9 cellular contexts compared by ENCODE assay signal in genomic region chr5:62268239-62268638, GRCh38. TPM values are rescaled to one million over a fixed set of nuclear protein-coding genes. Genes with fewer than 3 reads are reported as not detected.
DNase-seq lines count a peak whose midpoint lies in the region; ATAC-seq, FAIRE-seq and TF ChIP-seq lines count a peak whose summit lies in the region.
"Had no signal": no experiment of that assay in that cellular context is flagged by ENCODE, and none has a peak within 500 bp of the region (broad histone marks: within the 10 kb centered on the region; RNA-seq: fewer than 3 reads in every experiment).

No MANE protein-coding gene starts in this region.

- H3K36me3 Mint-ChIP-seq in activated naive CD4-positive, alpha-beta T cell treated with anti-CD3 and anti-CD28 coated beads, Interleukin-2, amount 50 U/mL, for 24 hours = no peaks in the 10 kb centered on the region

- POLR2A ChIA-PET in endothelial cell of umbilical vein (lab: Charles Lee) = no interaction called here

- H3K27ac ChIP-seq in endothelial cell of umbilical vein (ENCODE audit: insufficient read depth, low read depth, low read length) = no peak overlapping the region

- no peaks in the 10 kb centered on the region for H3K27me3 Mint-ChIP-seq in activated naive CD4-positive, alpha-beta T cell treated with anti-CD3 and anti-CD28 coated beads, Interleukin-2, amount 50 U/mL, for 24 hours

- no peak for TF ChIP-seq POLR2A in endothelial cell of umbilical vein (IDR thresholded peaks at IDR 0.05; ENCODE audit: low read depth, low read length)

- dilution Hi-C loops in endothelial cell of umbilical vein (cut with MboI; ENCODE audit: extremely low pct_ligation_motif_present, low sequenced_read_pairs) = no loop called here

- H3K9me1 ChIP-seq in endothelial cell of umbilical vein (replicated peaks; ENCODE audit: control insufficient read depth, extremely low read depth, insufficient read depth, low read length) = no peaks in the 10 kb centered on the region

- H3K4me1 Mint-ChIP-seq in activated naive CD4-positive, alpha-beta T cell treated with anti-CD3 and anti-CD28 coated beads, Interleukin-2, amount 50 U/mL, for 24 hours = peaks cover 23% of the 10 kb centered on the region

- no TSS peak for BruUV-seq in endothelial cell of umbilical vein (replicated peaks; lab: Mats Ljungman, UMichigan)

- TF ChIP-seq CTCF in endothelial cell of umbilical vein (IDR thresholded peaks at IDR 0.05; ENCODE audit: extremely low read depth in 1 of 2, insufficient read depth in 1 of 2, low read depth in 1 of 2, low read length in 2 of 2) = no peak

- FAIRE-seq in endothelial cell of umbilical vein (lab: Jason Lieb, UNC) = no peak

- H4K20me1 ChIP-seq in endothelial cell of umbilical vein (replicated peaks; ENCODE audit: control insufficient read depth, extremely low read depth, insufficient read depth, low read length) = no peaks in the 10 kb centered on the region

- H2AFZ ChIP-seq in endothelial cell of umbilical vein (ENCODE audit: low read depth, low read length) = no peak overlapping the region

- no peaks in the 10 kb centered on the region for H3K9me3 Mint-ChIP-seq in activated naive CD4-positive, alpha-beta T cell treated with anti-CD3 and anti-CD28 coated beads, Interleukin-2, amount 50 U/mL, for 24 hours
- H3K9me3 Mint-ChIP-seq: nephron progenitor cell had no signal

- no peaks in the 10 kb centered on the region for H3K4me1 ChIP-seq in endothelial cell of umbilical vein (ENCODE audit: control insufficient read depth, extremely low read depth, insufficient read depth, low read length)

- H3K4me3 ChIP-seq in endothelial cell of umbilical vein (replicated peaks in 1 of 3; ENCODE audit: insufficient read depth in 1 of 3, low read depth in 1 of 3, low read length in 3 of 3) = no peak overlapping the region

- no peak overlapping the region for H3K9ac ChIP-seq in endothelial cell of umbilical vein (replicated peaks; ENCODE audit: extremely low read depth, insufficient read depth, low read length)

- no peak overlapping the region for H3K4me2 ChIP-seq in endothelial cell of umbilical vein (ENCODE audit: insufficient read depth, low read length)

- intact Hi-C loops in endothelial cell of umbilical vein (cut with micrococcal nuclease) (no loop called here), Right ventricle myocardium inferior (cut with DNase I) (no loop called here)

- no peak for DNase-seq in activated naive CD4-positive, alpha-beta T cell (lab: John Stamatoyannopoulos, UW)
- peak; percentile 34 for DNase-seq in NCI-H128 (lab: John Stamatoyannopoulos, UW; ENCODE audit: unreplicated experiment)
- peak; percentile 25 for DNase-seq in endothelial cell of umbilical vein (ENCODE audit: low read depth, low spot score)
- peak; percentile 58 for DNase-seq in ureter (ENCODE audit: low spot score)
- DNase-seq in Right ventricle myocardium inferior (ENCODE audit: missing footprints) = no peak
- DNase-seq in GDM1 (lab: John Stamatoyannopoulos, UW) = no peak
- DNase-seq in occipital lobe (lab: John Stamatoyannopoulos, UW) = no peak
- DNase-seq: nephron progenitor cell had no signal

- CTCF ChIA-PET in endothelial cell of umbilical vein (lab: Charles Lee) = interaction anchor here (0.9 kb wide), 1 partner anchor 13 kb away, joined by 3 read pairs; no protein-coding TSS in a partner anchor

- H3K36me3 ChIP-seq in endothelial cell of umbilical vein (ENCODE audit: control insufficient read depth in 2 of 2, extremely low read depth in 1 of 2, insufficient read depth in 2 of 2, low read length in 2 of 2) = no peaks in the 10 kb centered on the region

- H3K9me3 ChIP-seq in endothelial cell of umbilical vein (replicated peaks; ENCODE audit: control insufficient read depth, insufficient read depth, low read length) = no peaks in the 10 kb centered on the region

- H3K27me3 ChIP-seq in endothelial cell of umbilical vein (ENCODE audit: control insufficient read depth in 2 of 2, insufficient read depth in 2 of 2, low read length in 2 of 2) = no peaks in the 10 kb centered on the region

- H3K4me3 Mint-ChIP-seq in activated naive CD4-positive, alpha-beta T cell treated with anti-CD3 and anti-CD28 coated beads, Interleukin-2, amount 50 U/mL, for 24 hours = peak overlapping the region; percentile 11
- H3K4me3 Mint-ChIP-seq: nephron progenitor cell had no signal

- no peaks in the 10 kb centered on the region for H3K79me2 ChIP-seq in endothelial cell of umbilical vein (ENCODE audit: control insufficient read depth, insufficient read depth, low read length)

- ATAC-seq in Right ventricle myocardium inferior = no peak

- H3K27ac Mint-ChIP-seq in activated naive CD4-positive, alpha-beta T cell treated with anti-CD3 and anti-CD28 coated beads, Interleukin-2, amount 50 U/mL, for 24 hours = peak overlapping the region; percentile 57
- H3K27ac Mint-ChIP-seq: nephron progenitor cell had no signal

TF ChIP-seq in endothelial cell of umbilical vein, 7 proteins besides CTCF, POLR2A, EP300 and RAD21:
- TF ChIP-seq FOS (IDR thresholded peaks at IDR 0.05; ENCODE audit: borderline replicate concordance, insufficient read depth, low read length) = no peak
- no peak for TF ChIP-seq EZH2 (IDR thresholded peaks at IDR 0.05; ENCODE audit: borderline replicate concordance, low read depth, low read length, severe bottlenecking)
- no peak for TF ChIP-seq JUN (IDR thresholded peaks at IDR 0.05; ENCODE audit: borderline replicate concordance, insufficient read depth, insufficient read length, low read depth)
- TF ChIP-seq GATA2 (IDR thresholded peaks at IDR 0.05; ENCODE audit: insufficient read depth, insufficient read length, low read depth, low read length) = no peak
- no peak for TF ChIP-seq MYC (IDR thresholded peaks at IDR 0.05; ENCODE audit: low read depth, low read length)
- no peak for TF ChIP-seq POLR2AphosphoS5 (IDR thresholded peaks at IDR 0.05; ENCODE audit: insufficient read depth, low read depth, low read length)

RNA-seq across cellular contexts. Expression of gene KIF2A, which starts 37.8 kb away (rescaled TPM):
- total RNA-seq in endothelial cell of umbilical vein (57.7 and 65.1 TPM in 2 replicates), ureter (50.6 TPM), Right ventricle myocardium inferior (9.8 TPM), occipital lobe (285 TPM)
- 11.7 and 17.1 TPM in 2 replicates for polyA plus RNA-seq in endothelial cell of umbilical vein
- polyA plus RNA-seq in endothelial cell of umbilical vein (2011; cell fraction: cytosol; rRNA removed) = 28.4 and 29.1 TPM in 2 replicates
- 34.3 and 34.4 TPM in 2 replicates for polyA plus RNA-seq in endothelial cell of umbilical vein (2011; cell fraction: nucleus; rRNA removed)
- 39.1 and 55.2 TPM in 2 replicates for polyA plus RNA-seq in endothelial cell of umbilical vein (2012)
- 30.2 and 36.5 TPM in 2 replicates for polyA minus RNA-seq in endothelial cell of umbilical vein
- 33.2 TPM for polyA minus RNA-seq in endothelial cell of umbilical vein (2011; cell fraction: cytosol; rRNA and poly(A)+ RNA removed)
- polyA minus RNA-seq in endothelial cell of umbilical vein (2011; cell fraction: nucleus; rRNA and poly(A)+ RNA removed) = 26.1 and 37.7 TPM in 2 replicates

Comparison
In these comparisons a context has a peak if more than half of its experiments do, and no peak if none do; other contexts are left out.
1. DNase-seq: peak in NCI-H128 (single experiment), endothelial cell of umbilical vein (single experiment) and ureter (single experiment); none in activated naive CD4-positive, alpha-beta T cell (0 of 4), Right ventricle myocardium inferior (single experiment), GDM1 (single experiment) and occipital lobe (single experiment).